ENCODE assay signal across 1 cellular context in genomic region chr19:18086590-18087138, GRCh38.
TF ChIP-seq lines count a peak whose summit lies in the region.

Gene IL12RB1, minus strand, starts transcription at chr19:18086934. Its CDS starts 111 bp downstream, at chr19:18086823.

TF ChIP-seq in WTC11, 78 proteins besides CTCF, POLR2A, EP300 and RAD21 (continued from another document):
- TF ChIP-seq AFF4 (CRISPR knock-in tag; IDR thresholded peaks at IDR 0.05; ENCODE audit: borderline replicate concordance) (no peak), ZNF121 (CRISPR knock-in tag; IDR thresholded peaks at IDR 0.05) (no peak), ZNF425 (CRISPR knock-in tag; conservative IDR thresholded peaks at IDR 0.05) (no peak), RORB (CRISPR knock-in tag; IDR thresholded peaks at IDR 0.05) (no peak), NR1H2 (CRISPR knock-in tag; IDR thresholded peaks at IDR 0.05) (no peak)
- TF ChIP-seq, protein P1, sequence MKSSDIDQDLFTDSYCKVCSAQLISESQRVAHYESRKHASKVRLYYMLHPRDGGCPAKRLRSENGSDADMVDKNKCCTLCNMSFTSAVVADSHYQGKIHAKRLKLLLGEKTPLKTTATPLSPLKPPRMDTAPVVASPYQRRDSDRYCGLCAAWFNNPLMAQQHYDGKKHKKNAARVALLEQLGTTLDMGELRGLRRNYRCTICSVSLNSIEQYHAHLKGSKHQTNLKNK (CRISPR knock-in tag; IDR thresholded peaks at IDR 0.05), result no peak
- TF ChIP-seq, protein P2, sequence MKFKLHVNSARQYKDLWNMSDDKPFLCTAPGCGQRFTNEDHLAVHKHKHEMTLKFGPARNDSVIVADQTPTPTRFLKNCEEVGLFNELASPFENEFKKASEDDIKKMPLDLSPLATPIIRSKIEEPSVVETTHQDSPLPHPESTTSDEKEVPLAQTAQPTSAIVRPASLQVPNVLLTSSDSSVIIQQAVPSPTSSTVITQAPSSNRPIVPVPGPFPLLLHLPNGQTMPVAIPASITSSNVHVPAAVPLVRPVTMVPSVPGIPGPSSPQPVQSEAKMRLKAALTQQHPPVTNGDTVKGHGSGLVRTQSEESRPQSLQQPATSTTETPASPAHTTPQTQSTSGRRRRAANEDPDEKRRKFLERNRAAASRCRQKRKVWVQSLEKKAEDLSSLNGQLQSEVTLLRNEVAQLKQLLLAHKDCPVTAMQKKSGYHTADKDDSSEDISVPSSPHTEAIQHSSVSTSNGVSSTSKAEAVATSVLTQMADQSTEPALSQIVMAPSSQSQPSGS (CRISPR knock-in tag; IDR thresholded peaks at IDR 0.05; ENCODE audit: borderline replicate concordance, low read depth), result no peak
- TF ChIP-seq, protein P3, sequence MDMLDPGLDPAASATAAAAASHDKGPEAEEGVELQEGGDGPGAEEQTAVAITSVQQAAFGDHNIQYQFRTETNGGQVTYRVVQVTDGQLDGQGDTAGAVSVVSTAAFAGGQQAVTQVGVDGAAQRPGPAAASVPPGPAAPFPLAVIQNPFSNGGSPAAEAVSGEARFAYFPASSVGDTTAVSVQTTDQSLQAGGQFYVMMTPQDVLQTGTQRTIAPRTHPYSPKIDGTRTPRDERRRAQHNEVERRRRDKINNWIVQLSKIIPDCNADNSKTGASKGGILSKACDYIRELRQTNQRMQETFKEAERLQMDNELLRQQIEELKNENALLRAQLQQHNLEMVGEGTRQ (CRISPR knock-in tag; IDR thresholded peaks at IDR 0.05), result no peak
